1 cellular context compared by ENCODE assay signal in the genomic region with DNA sequence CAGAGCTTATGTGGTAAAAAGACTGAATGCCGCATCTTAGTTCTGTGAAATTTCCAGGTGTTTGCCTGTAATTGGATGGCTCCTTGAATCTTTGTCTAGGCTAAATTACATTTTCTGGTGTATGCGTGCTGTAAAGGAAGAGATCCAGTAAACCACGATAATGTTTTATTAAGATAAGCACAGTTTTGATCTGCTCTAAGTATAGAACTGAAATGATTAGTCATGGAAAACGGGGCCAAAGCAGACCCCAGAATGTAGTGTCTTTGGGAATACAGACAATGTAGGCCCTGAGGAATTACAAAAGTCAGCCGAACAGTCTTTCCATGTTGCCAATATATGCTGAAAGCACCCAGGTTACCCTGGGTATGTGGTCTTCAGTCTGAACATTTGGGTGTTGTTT.
TF ChIP-seq lines count a peak whose summit lies in the region.

No MANE protein-coding gene starts in this region.

TF ChIP-seq in K562, 482 proteins besides CTCF, POLR2A, EP300 and RAD21:
- TF ChIP-seq, protein P1, sequence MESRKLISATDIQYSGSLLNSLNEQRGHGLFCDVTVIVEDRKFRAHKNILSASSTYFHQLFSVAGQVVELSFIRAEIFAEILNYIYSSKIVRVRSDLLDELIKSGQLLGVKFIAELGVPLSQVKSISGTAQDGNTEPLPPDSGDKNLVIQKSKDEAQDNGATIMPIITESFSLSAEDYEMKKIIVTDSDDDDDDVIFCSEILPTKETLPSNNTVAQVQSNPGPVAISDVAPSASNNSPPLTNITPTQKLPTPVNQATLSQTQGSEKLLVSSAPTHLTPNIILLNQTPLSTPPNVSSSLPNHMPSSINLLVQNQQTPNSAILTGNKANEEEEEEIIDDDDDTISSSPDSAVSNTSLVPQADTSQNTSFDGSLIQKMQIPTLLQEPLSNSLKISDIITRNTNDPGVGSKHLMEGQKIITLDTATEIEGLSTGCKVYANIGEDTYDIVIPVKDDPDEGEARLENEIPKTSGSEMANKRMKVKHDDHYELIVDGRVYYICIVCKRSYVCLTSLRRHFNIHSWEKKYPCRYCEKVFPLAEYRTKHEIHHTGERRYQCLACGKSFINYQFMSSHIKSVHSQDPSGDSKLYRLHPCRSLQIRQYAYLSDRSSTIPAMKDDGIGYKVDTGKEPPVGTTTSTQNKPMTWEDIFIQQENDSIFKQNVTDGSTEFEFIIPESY (CRISPR knock-in tag; IDR thresholded peaks at IDR 0.05) = no peak
- TF ChIP-seq PURB (CRISPR knock-in tag; IDR thresholded peaks at IDR 0.05; ENCODE audit: low read depth) (no peak), HNRNPLL (IDR thresholded peaks at IDR 0.05; ENCODE audit: low read depth, low read length, poor library complexity, severe bottlenecking) (no peak), TEAD4 (IDR thresholded peaks at IDR 0.05; ENCODE audit: low read length) (no peak), TEAD4 (CRISPR knock-in tag; IDR thresholded peaks at IDR 0.05; ENCODE audit: borderline replicate concordance) (no peak), FOXM1 (IDR thresholded peaks at IDR 0.05; ENCODE audit: low read depth) (no peak), FOXM1 (CRISPR knock-in tag; IDR thresholded peaks at IDR 0.05; ENCODE audit: low read depth) (no peak), ZNF3 (CRISPR knock-in tag; IDR thresholded peaks at IDR 0.05) (no peak)
- TF ChIP-seq, protein P2, sequence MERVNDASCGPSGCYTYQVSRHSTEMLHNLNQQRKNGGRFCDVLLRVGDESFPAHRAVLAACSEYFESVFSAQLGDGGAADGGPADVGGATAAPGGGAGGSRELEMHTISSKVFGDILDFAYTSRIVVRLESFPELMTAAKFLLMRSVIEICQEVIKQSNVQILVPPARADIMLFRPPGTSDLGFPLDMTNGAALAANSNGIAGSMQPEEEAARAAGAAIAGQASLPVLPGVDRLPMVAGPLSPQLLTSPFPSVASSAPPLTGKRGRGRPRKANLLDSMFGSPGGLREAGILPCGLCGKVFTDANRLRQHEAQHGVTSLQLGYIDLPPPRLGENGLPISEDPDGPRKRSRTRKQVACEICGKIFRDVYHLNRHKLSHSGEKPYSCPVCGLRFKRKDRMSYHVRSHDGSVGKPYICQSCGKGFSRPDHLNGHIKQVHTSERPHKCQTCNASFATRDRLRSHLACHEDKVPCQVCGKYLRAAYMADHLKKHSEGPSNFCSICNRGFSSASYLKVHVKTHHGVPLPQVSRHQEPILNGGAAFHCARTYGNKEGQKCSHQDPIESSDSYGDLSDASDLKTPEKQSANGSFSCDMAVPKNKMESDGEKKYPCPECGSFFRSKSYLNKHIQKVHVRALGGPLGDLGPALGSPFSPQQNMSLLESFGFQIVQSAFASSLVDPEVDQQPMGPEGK (CRISPR knock-in tag; IDR thresholded peaks at IDR 0.05; ENCODE audit: borderline replicate concordance) = no peak
- TF ChIP-seq, protein P3, sequence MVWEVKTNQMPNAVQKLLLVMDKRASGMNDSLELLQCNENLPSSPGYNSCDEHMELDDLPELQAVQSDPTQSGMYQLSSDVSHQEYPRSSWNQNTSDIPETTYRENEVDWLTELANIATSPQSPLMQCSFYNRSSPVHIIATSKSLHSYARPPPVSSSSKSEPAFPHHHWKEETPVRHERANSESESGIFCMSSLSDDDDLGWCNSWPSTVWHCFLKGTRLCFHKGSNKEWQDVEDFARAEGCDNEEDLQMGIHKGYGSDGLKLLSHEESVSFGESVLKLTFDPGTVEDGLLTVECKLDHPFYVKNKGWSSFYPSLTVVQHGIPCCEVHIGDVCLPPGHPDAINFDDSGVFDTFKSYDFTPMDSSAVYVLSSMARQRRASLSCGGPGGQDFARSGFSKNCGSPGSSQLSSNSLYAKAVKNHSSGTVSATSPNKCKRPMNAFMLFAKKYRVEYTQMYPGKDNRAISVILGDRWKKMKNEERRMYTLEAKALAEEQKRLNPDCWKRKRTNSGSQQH (CRISPR knock-in tag; IDR thresholded peaks at IDR 0.05) = no peak
